Comparison of ENCODE assay signal across 9 cellular contexts in the genomic region with DNA sequence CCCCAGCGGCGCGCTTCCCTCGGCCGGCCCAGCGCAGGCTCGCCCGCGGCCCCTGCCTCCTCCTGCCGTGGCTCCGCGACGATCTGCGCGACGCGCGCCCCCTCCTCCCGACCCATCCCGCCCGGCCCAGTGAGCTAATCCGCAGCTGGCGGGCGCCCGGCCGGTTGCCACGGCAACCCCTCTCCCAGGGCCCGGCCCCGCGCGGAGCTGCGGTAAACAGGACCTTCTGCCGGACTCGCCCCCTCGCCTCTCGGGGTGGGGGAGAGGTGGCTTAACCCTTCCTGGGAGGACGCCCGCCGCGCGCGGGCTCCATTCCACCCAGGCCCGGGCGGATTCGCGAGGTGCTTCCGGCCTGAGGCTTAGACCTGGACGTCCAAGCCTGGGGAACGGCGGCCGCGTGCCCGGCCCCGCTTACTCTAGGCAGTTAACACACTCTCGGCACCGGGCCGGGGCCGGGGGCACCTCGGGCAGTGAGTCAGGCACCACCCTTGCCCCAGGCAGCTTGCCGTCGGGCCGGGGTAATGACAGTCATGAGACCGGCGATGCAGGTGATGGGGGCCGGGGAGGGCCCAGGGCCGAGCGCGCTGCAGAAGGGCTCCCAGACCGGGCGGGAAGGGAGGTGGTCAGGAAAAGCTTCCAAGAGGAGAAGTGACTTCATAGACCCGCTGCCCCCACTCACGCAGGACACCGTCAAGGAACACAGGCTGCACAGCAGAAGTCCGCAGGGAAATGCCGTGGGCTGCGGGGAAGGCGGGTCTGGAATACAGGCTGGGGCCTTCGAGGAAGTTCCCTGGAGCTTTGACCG. TPM values are rescaled to one million over a fixed set of nuclear protein-coding genes. Genes with fewer than 3 reads are reported as not detected.
A peak's percentile ranks its signal among the peaks of the same experiment; 100 is the strongest.
DNase-seq lines count a peak whose midpoint lies in the region; ATAC-seq and TF ChIP-seq lines count a peak whose summit lies in the region.
"Had no signal": no experiment of that assay in that cellular context is flagged by ENCODE, and none has a peak within 500 bp of the region (broad histone marks: within the 10 kb centered on the region; RNA-seq: fewer than 3 reads in every experiment).

A gene with protein sequence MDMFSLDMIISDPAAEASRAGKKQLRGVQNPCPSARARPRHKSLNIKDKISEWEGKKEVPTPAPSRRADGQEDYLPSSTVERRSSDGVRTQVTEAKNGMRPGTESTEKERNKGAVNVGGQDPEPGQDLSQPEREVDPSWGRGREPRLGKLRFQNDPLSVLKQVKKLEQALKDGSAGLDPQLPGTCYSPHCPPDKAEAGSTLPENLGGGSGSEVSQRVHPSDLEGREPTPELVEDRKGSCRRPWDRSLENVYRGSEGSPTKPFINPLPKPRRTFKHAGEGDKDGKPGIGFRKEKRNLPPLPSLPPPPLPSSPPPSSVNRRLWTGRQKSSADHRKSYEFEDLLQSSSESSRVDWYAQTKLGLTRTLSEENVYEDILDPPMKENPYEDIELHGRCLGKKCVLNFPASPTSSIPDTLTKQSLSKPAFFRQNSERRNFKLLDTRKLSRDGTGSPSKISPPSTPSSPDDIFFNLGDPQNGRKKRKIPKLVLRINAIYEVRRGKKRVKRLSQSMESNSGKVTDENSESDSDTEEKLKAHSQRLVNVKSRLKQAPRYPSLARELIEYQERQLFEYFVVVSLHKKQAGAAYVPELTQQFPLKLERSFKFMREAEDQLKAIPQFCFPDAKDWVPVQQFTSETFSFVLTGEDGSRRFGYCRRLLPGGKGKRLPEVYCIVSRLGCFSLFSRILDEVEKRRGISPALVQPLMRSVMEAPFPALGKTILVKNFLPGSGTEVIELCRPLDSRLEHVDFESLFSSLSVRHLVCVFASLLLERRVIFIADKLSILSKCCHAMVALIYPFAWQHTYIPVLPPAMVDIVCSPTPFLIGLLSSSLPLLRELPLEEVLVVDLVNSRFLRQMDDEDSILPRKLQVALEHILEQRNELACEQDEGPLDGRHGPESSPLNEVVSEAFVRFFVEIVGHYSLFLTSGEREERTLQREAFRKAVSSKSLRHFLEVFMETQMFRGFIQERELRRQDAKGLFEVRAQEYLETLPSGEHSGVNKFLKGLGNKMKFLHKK (minus strand): TSS at position 87 of the 805 bp plus-strand sequence. CDS start 38,416 bp downstream, outside the sequence.

- peak within 1 kb of the TSS; percentile 55 for H2BK15ac ChIP-seq in mesenchymal stem cell (ENCODE audit: low read depth, poor library complexity, severe bottlenecking)

- H3K4me3 ChIP-seq in epithelial cell of proximal tubule (ENCODE audit: low read depth, low read length) = peak within 1 kb of the TSS; percentile 64
- peak within 1 kb of the TSS; percentile 92 to 93 for H3K4me3 ChIP-seq in mesenchymal stem cell (ENCODE audit: insufficient read depth in 1 of 2, low read depth in 1 of 2, low read length in 2 of 2)

- DNase-seq in Ammon's horn (ENCODE audit: low spot score) (peak; percentile 85), HFFc6 (no peak), T1000 (lab: John Stamatoyannopoulos, UW) (peak; percentile 51), epithelial cell of proximal tubule (ENCODE audit: low read depth) (no peak), mesenchymal stem cell (peak; percentile 87), amniotic stem cell (lab: John Stamatoyannopoulos, UW) (no peak)

- peak within 1 kb of the TSS; percentile 88 for H3K4me3 Mint-ChIP-seq in HFFc6

- H3K27me3 Mint-ChIP-seq in HFFc6 (ENCODE audit: insufficient read depth) = peaks cover 17% of the 10 kb centered on the region

- peak within 1 kb of the TSS; percentile 92 for H3K9ac ChIP-seq in mesenchymal stem cell (ENCODE audit: low read length)

- H3K4me2 ChIP-seq in mesenchymal stem cell (ENCODE audit: low read length, poor library complexity, severe bottlenecking) = peak within 1 kb of the TSS; percentile 87

- H3K4ac ChIP-seq in mesenchymal stem cell (ENCODE audit: low read depth in 1 of 2, low read length in 2 of 2) = peak within 1 kb of the TSS; percentile 39 to 73

- H3K79me1 ChIP-seq in mesenchymal stem cell (replicated peaks; ENCODE audit: low read length, poor library complexity, severe bottlenecking) = peaks cover 15% of the 10 kb centered on the region

- H3K4me1 ChIP-seq in mesenchymal stem cell (ENCODE audit: control insufficient read depth, insufficient read depth, low read depth, low read length) = peaks cover 31% of the 10 kb centered on the region

- H3K9me3 Mint-ChIP-seq in HFFc6 = no peaks in the 10 kb centered on the region

- H3K4me1 Mint-ChIP-seq in HFFc6 (ENCODE audit: low read depth) = peaks cover 25% of the 10 kb centered on the region

- ATAC-seq in HG03442 (IDR thresholded peaks at IDR 0.05; ENCODE audit: unreplicated experiment) = no peak

- 7% methylated on average over 62 of the region's 79 CpGs for WGBS in mesenchymal stem cell

- H3K18ac ChIP-seq in mesenchymal stem cell (ENCODE audit: low read depth in 1 of 2, low read length in 2 of 2) = peak within 1 kb of the TSS; percentile 95 to 98

- H3K9me3 ChIP-seq in mesenchymal stem cell (ENCODE audit: control insufficient read depth, low read length) = no peaks in the 10 kb centered on the region
- H3K9me3 ChIP-seq: neutrophil had no signal

- peak within 1 kb of the TSS; percentile 87 for H4K91ac ChIP-seq in mesenchymal stem cell (ENCODE audit: low read length)

- peak within 1 kb of the TSS; percentile 29; the same call in 1 of the 2 replicates for H3K27ac Mint-ChIP-seq in HFFc6

- H3K23ac ChIP-seq in mesenchymal stem cell (ENCODE audit: low read length in 2 of 2) = peak within 1 kb of the TSS in 1 of 2 experiments; percentile 99

- peak within 1 kb of the TSS; percentile 73 for H2AFZ ChIP-seq in mesenchymal stem cell (ENCODE audit: low read depth, low read length)

- H3K27me3 ChIP-seq in mesenchymal stem cell (ENCODE audit: control insufficient read depth in 1 of 2, insufficient read depth in 1 of 2, low read length in 2 of 2) = no peaks in the 10 kb centered on the region

- H2BK120ac ChIP-seq in mesenchymal stem cell (ENCODE audit: low read depth, low read length) = peak within 1 kb of the TSS; percentile 58

- peak within 1 kb of the TSS; percentile 64 to 95 for H2BK12ac ChIP-seq in mesenchymal stem cell (ENCODE audit: low read length in 2 of 2)

- H2BK5ac ChIP-seq in mesenchymal stem cell (ENCODE audit: low read depth, low read length, poor library complexity, severe bottlenecking) = peak within 1 kb of the TSS; percentile 98

- peaks cover 0 to 16% of the 10 kb centered on the region in 2 experiments for H3K36me3 ChIP-seq in mesenchymal stem cell (ENCODE audit: control insufficient read depth in 1 of 2, insufficient read depth in 2 of 2, low read depth in 1 of 2, low read length in 2 of 2)
- H3K36me3 ChIP-seq: neutrophil had no signal

- TF ChIP-seq CTCF in HFFc6 (IDR thresholded peaks at IDR 0.05) = no peak
- TF ChIP-seq CTCF in epithelial cell of proximal tubule (conservative IDR thresholded peaks at IDR 0.05; ENCODE audit: low read depth, low read length) = no peak

- H3K27ac ChIP-seq in mesenchymal stem cell (ENCODE audit: low read length, poor library complexity, severe bottlenecking) = peak within 1 kb of the TSS; percentile 99
- H3K27ac ChIP-seq in temporal lobe (ENCODE audit: low read depth, low read length) = peak within 1 kb of the TSS; percentile 78
- H3K27ac ChIP-seq: neutrophil had no signal

- H3K36me3 Mint-ChIP-seq in HFFc6 (ENCODE audit: low read depth) = no peaks in the 10 kb centered on the region

- H2AK5ac ChIP-seq in mesenchymal stem cell (ENCODE audit: low read length, severe bottlenecking) = peak within 1 kb of the TSS; percentile 88

- H3K14ac ChIP-seq in mesenchymal stem cell (ENCODE audit: low read length in 2 of 2) = peak within 1 kb of the TSS in 1 of 2 experiments; percentile 87

- peak within 1 kb of the TSS; percentile 92 for H4K8ac ChIP-seq in mesenchymal stem cell (ENCODE audit: low read length)

RNA-seq across cellular contexts. Expression of the gene that starts here (rescaled TPM):
- under 1 TPM; 0.50 to 0.99 (median 0.58) TPM for total RNA-seq in HFFc6 (2021; fragmentation: NEBNext Ultra II Directional; extraction: Animal tissue kit (Norgen Biotek cat#: 25700))
- total RNA-seq in epithelial cell of proximal tubule = 27.6 and 34.4 TPM in 2 replicates
- 17.2 TPM for polyA plus RNA-seq in mesenchymal stem cell (2013, experiment 1 of 2)
- polyA plus RNA-seq in mesenchymal stem cell (2013, experiment 2 of 2) = 19.9 TPM
- total RNA-seq in temporal lobe = 20.7 TPM

Comparison
In these comparisons a context has a peak if more than half of its experiments do, and no peak if none do; other contexts are left out.
1. RNA of the gene that starts here (total RNA-seq): 27.6 to 34.4 TPM in epithelial cell of proximal tubule and 20.7 TPM in temporal lobe (single experiment); 0.50 to 0.99 TPM in HFFc6; every median in the first group is over 10 times any median in the second.
2. DNase-seq: peak in Ammon's horn (single experiment), T1000 (single experiment) and mesenchymal stem cell (single experiment); none in HFFc6 (single experiment), epithelial cell of proximal tubule (single experiment) and amniotic stem cell (single experiment).